In genomic region chr2:33134764-33135560, GRCh38 we compare ENCODE assay signal across 11 cellular contexts.
DNase-seq lines count a peak whose midpoint lies in the region; ATAC-seq and TF ChIP-seq lines count a peak whose summit lies in the region.
"Had no signal": no experiment of that assay in that cellular context is flagged by ENCODE, and none has a peak within 500 bp of the region (broad histone marks: within the 10 kb centered on the region; RNA-seq: fewer than 3 reads in every experiment).

No MANE protein-coding gene starts in this region.

- peak overlapping the region; percentile 91 for H3K27ac Mint-ChIP-seq in osteocyte (ENCODE audit: unreplicated experiment)
- H3K27ac Mint-ChIP-seq: activated T-cell treated with anti-CD3 and anti-CD28 coated beads, Interleukin-2, amount 50 U/mL, for 24 hours had no signal

- peak overlapping the region; percentile 76 for H3K4me3 ChIP-seq in AG10803 (ENCODE audit: low read length)
- H3K4me3 ChIP-seq in fibroblast of the aortic adventitia (ENCODE audit: low read depth, low read length) = peak overlapping the region; percentile 73

- H3K4me3 Mint-ChIP-seq in osteocyte (ENCODE audit: unreplicated experiment) = peak overlapping the region; percentile 75
- H3K4me3 Mint-ChIP-seq: activated T-cell treated with anti-CD3 and anti-CD28 coated beads, Interleukin-2, amount 50 U/mL, for 24 hours; CD4-positive, CD25-positive, alpha-beta regulatory T cell had no signal

- H3K27me3 Mint-ChIP-seq in osteocyte (ENCODE audit: unreplicated experiment) = no peaks in the 10 kb centered on the region

- H3K9me3 Mint-ChIP-seq in osteocyte (ENCODE audit: unreplicated experiment) = no peaks in the 10 kb centered on the region
- H3K9me3 Mint-ChIP-seq: activated T-cell treated with anti-CD3 and anti-CD28 coated beads, Interleukin-2, amount 50 U/mL, for 24 hours; CD4-positive, CD25-positive, alpha-beta regulatory T cell had no signal

- ATAC-seq in SK-N-SH treated with all-trans-retinoic acid at 6 μM for 48 hours (peak; percentile 56), HG02885 (IDR thresholded peaks at IDR 0.05; ENCODE audit: poor library complexity, unreplicated experiment) (no peak), GM18873 (IDR thresholded peaks at IDR 0.05; ENCODE audit: low FRiP score, unreplicated experiment) (no peak), GM21576 (IDR thresholded peaks at IDR 0.05; ENCODE audit: unreplicated experiment) (no peak)

- DNase-seq in AG10803 (ENCODE audit: low read depth) (peak; percentile 38), fibroblast of the aortic adventitia (ENCODE audit: low read depth) (peak; percentile 76), osteocyte (ENCODE audit: extremely low spot score, unreplicated experiment) (no peak), NCI-H187 (lab: John Stamatoyannopoulos, UW) (no peak)
- DNase-seq: activated T-cell treated with anti-CD3 and anti-CD28 coated beads, Interleukin-2, amount 50 U/mL, for 24 hours; CD4-positive, CD25-positive, alpha-beta regulatory T cell; stimulated activated naive CD4-positive, alpha-beta T cell had no signal

- peaks cover 76% of the 10 kb centered on the region for H3K4me1 Mint-ChIP-seq in osteocyte (ENCODE audit: unreplicated experiment)
- H3K4me1 Mint-ChIP-seq: CD4-positive, CD25-positive, alpha-beta regulatory T cell had no signal

- no peak for TF ChIP-seq CTCF in AG10803 (conservative IDR thresholded peaks at IDR 0.05; ENCODE audit: low read length)
- TF ChIP-seq CTCF in fibroblast of the aortic adventitia (IDR thresholded peaks at IDR 0.05; ENCODE audit: insufficient read depth, low read length) = no peak
- no peak for TF ChIP-seq CTCF in osteocyte (IDR thresholded peaks at IDR 0.05)

- H3K36me3 Mint-ChIP-seq in osteocyte (ENCODE audit: unreplicated experiment) = peaks cover 6% of the 10 kb centered on the region
- H3K36me3 Mint-ChIP-seq: CD4-positive, CD25-positive, alpha-beta regulatory T cell had no signal

TF ChIP-seq in SK-N-SH treated with all-trans-retinoic acid at 6 μM for 48 hours, 23 proteins besides CTCF, POLR2A, EP300 and RAD21:
- TF ChIP-seq TOX (CRISPR knock-in tag; IDR thresholded peaks at IDR 0.05; ENCODE audit: borderline replicate concordance) (no peak), PPARA (CRISPR knock-in tag; IDR thresholded peaks at IDR 0.05; ENCODE audit: borderline replicate concordance) (no peak), ZNF70 (CRISPR knock-in tag; IDR thresholded peaks at IDR 0.05) (no peak), RARB (CRISPR knock-in tag; IDR thresholded peaks at IDR 0.05) (no peak), ISL1 (CRISPR knock-in tag; IDR thresholded peaks at IDR 0.05) (no peak), PATZ1 (CRISPR knock-in tag; IDR thresholded peaks at IDR 0.05; ENCODE audit: borderline replicate concordance) (no peak), ZNF8 (CRISPR knock-in tag; IDR thresholded peaks at IDR 0.05) (no peak), ZNF565 (CRISPR knock-in tag; conservative IDR thresholded peaks at IDR 0.05; ENCODE audit: low read depth) (no peak), OSR1 (CRISPR knock-in tag; IDR thresholded peaks at IDR 0.05) (no peak), POU6F1 (CRISPR knock-in tag; IDR thresholded peaks at IDR 0.05; ENCODE audit: borderline replicate concordance, low read depth) (no peak), CSRNP3 (CRISPR knock-in tag; IDR thresholded peaks at IDR 0.05) (no peak), TCF4 (CRISPR knock-in tag; IDR thresholded peaks at IDR 0.05; ENCODE audit: borderline replicate concordance) (no peak), CSDC2 (CRISPR knock-in tag; IDR thresholded peaks at IDR 0.05) (no peak), TSHZ2 (CRISPR knock-in tag; IDR thresholded peaks at IDR 0.05) (no peak), ESRRG (CRISPR knock-in tag; IDR thresholded peaks at IDR 0.05) (no peak), ZFP30 (CRISPR knock-in tag; IDR thresholded peaks at IDR 0.05) (no peak)

Comparison
In these comparisons a context has a peak if more than half of its experiments do, and no peak if none do; other contexts are left out.
1. DNase-seq: peak in AG10803 (single experiment) and fibroblast of the aortic adventitia (single experiment); none in osteocyte (single experiment) and NCI-H187 (0 of 2).